10 cellular contexts compared by ENCODE assay signal in the genomic region with DNA sequence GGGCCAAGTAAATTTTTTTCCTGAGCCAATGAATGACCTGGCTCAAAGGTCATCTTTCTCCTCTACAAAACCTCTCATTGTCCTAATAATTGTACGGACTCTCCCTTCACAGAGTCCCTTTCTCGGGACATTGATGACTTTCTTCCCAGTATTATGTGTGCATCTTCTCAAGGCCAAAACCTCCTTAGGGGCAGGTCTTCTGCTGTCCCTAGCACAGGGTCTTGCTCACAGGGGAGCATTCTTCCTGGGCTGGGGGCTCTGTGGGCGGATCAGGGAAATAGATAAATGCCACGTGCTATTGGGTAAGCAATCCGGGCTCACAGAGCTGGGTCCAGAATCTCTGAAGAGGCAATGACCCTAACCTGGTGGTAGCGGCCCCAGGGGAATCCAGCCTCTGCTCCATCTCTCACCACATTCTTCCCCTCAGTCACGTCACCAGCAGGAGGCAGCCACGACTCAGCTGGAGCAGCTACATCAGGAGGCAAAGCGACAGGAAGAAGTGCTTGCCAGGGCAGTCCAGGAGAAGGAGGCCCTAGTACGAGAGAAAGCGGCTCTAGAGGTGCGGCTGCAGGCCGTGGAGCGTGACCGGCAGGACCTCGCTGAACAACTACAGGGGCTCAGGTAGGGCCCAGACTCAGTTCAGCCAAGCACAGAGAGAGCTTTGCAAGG. TPM values are rescaled to one million over a fixed set of nuclear protein-coding genes. Genes with fewer than 3 reads are reported as not detected.
DNase-seq lines count a peak whose midpoint lies in the region; ATAC-seq, FAIRE-seq and TF ChIP-seq lines count a peak whose summit lies in the region.
"Had no signal": no experiment of that assay in that cellular context is flagged by ENCODE, and none has a peak within 500 bp of the region (broad histone marks: within the 10 kb centered on the region; RNA-seq: fewer than 3 reads in every experiment).

No MANE protein-coding gene starts in this region.

- no peaks in the 10 kb centered on the region for H3K27me3 ChIP-seq in SU-DHL-6 (ENCODE audit: low read length)
- H3K27me3 ChIP-seq in foreskin keratinocyte, result no peaks in the 10 kb centered on the region

- H3F3A ChIP-seq in SU-DHL-6 (ENCODE audit: insufficient read depth), result peaks cover 5% of the 10 kb centered on the region; the same call in 1 of the 2 replicates

- H3K79me2 ChIP-seq in SU-DHL-6 (ENCODE audit: insufficient read depth, low read length), result no peaks in the 10 kb centered on the region; the same call in 1 of the 2 replicates

- H2AFZ ChIP-seq in SU-DHL-6 (ENCODE audit: low read depth, low read length, severe bottlenecking), result no peak overlapping the region

- peaks cover 2% of the 10 kb centered on the region; the same call in 1 of the 2 replicates for H3K36me3 ChIP-seq in SU-DHL-6 (ENCODE audit: low read length)

- peaks cover 10% of the 10 kb centered on the region; the same call in 2 of the 3 replicates for H3K9me3 ChIP-seq in A549
- no peaks in the 10 kb centered on the region for H3K9me3 ChIP-seq in SU-DHL-6 (ENCODE audit: insufficient read depth, low read length)
- H3K9me3 ChIP-seq: psoas muscle had no signal

- H3K4me2 ChIP-seq in A549 (no peak overlapping the region), SU-DHL-6 (ENCODE audit: low read depth, low read length, poor library complexity, severe bottlenecking) (no peak overlapping the region)

- H3K9me2 ChIP-seq in SU-DHL-6 (replicated peaks; ENCODE audit: insufficient read depth, low read length), result no peaks in the 10 kb centered on the region

- peak; percentile 47; a peak in 4 of 6 replicates for ATAC-seq in A549
- ATAC-seq in foreskin keratinocyte, result no peak
- no peak for ATAC-seq in HG03045 (IDR thresholded peaks at IDR 0.05; ENCODE audit: unreplicated experiment)
- ATAC-seq in HG03135 (IDR thresholded peaks at IDR 0.05; ENCODE audit: unreplicated experiment), result no peak
- ATAC-seq in GM18909 (IDR thresholded peaks at IDR 0.05; ENCODE audit: poor library complexity, unreplicated experiment), result no peak
- ATAC-seq: psoas muscle had no signal

- TF ChIP-seq RAD21 in A549 (conservative IDR thresholded peaks at IDR 0.05 in 1 of 2, IDR thresholded peaks at IDR 0.05 in 1 of 2), result peak in 1 of 2 experiments; percentile 23; a peak in 1 of 5 replicates

- TF ChIP-seq CTCF in A549 (IDR thresholded peaks at IDR 0.05) (no peak; the same call in 2 of the 3 replicates), GM12875 (IDR thresholded peaks at IDR 0.05; ENCODE audit: borderline replicate concordance, insufficient read depth, low read depth, low read length) (peak; percentile 62), SU-DHL-6 (IDR thresholded peaks at IDR 0.05; ENCODE audit: insufficient read depth, low read length, poor library complexity, severe bottlenecking) (peak; percentile 45), foreskin keratinocyte (conservative IDR thresholded peaks at IDR 0.05) (peak; percentile 31)

- no peak overlapping the region for H3K4me3 ChIP-seq in A549
- H3K4me3 ChIP-seq in GM12875 (ENCODE audit: low read depth, low read length), result no peak overlapping the region
- no peak overlapping the region for H3K4me3 ChIP-seq in SU-DHL-6 (ENCODE audit: insufficient read depth, low read length, poor library complexity, severe bottlenecking)
- H3K4me3 ChIP-seq: psoas muscle had no signal

- POLR2A ChIA-PET in A549 (lab: Yijun Ruan, JAX), result no interaction called here

- 95% methylated on average over 16 of the region's 16 CpGs for WGBS in A549 (ENCODE audit: missing lambda C conversion rate)

- TF ChIP-seq POLR2A in A549 (IDR thresholded peaks at IDR 0.05; ENCODE audit: low read length), result no peak

- no peaks in the 10 kb centered on the region for H4K20me1 ChIP-seq in SU-DHL-6 (ENCODE audit: low read depth, low read length)

- H3K4me1 ChIP-seq in A549 (no peaks in the 10 kb centered on the region), foreskin keratinocyte (no peaks in the 10 kb centered on the region)
- H3K4me1 ChIP-seq: psoas muscle had no signal

- DNase-seq in A549 (ENCODE audit: low read depth in 1 of 2, low spot score in 1 of 2) (peak in 1 of 2 experiments; percentile 26), foreskin keratinocyte (no peak), HPDE6-E6E7 (ENCODE audit: extremely low spot score) (no peak)
- DNase-seq: cortex of kidney, psoas muscle had no signal

- no peak for FAIRE-seq in A549 (lab: Jason Lieb, UNC)

- CTCF ChIA-PET in A549 (lab: Yijun Ruan, JAX), result interaction anchor here (1.1 to 3.5 kb wide), 4 partner anchors 12 to 382 kb away, joined by 3 to 31 read pairs (median 4); no protein-coding TSS in a partner anchor

- H3K27ac ChIP-seq in A549 (no peak overlapping the region), SU-DHL-6 (ENCODE audit: low read depth, low read length) (no peak overlapping the region), foreskin keratinocyte (no peak overlapping the region)
- H3K27ac ChIP-seq: psoas muscle had no signal

- no peak for TF ChIP-seq EP300 in A549 (IDR thresholded peaks at IDR 0.05)

- peak overlapping the region; percentile 7; the same call in 1 of the 2 replicates for H3K9ac ChIP-seq in SU-DHL-6 (ENCODE audit: low read length)

TF ChIP-seq in A549, 52 proteins besides CTCF, POLR2A, EP300 and RAD21 (continues in another document):
- TF ChIP-seq, protein P1, sequence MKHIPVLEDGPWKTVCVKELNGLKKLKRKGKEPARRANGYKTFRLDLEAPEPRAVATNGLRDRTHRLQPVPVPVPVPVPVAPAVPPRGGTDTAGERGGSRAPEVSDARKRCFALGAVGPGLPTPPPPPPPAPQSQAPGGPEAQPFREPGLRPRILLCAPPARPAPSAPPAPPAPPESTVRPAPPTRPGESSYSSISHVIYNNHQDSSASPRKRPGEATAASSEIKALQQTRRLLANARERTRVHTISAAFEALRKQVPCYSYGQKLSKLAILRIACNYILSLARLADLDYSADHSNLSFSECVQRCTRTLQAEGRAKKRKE (CRISPR knock-in tag; IDR thresholded peaks at IDR 0.05; ENCODE audit: low read depth), result no peak
- no peak for TF ChIP-seq CHD4 (IDR thresholded peaks at IDR 0.05; ENCODE audit: borderline replicate concordance)
- TF ChIP-seq, protein P2, sequence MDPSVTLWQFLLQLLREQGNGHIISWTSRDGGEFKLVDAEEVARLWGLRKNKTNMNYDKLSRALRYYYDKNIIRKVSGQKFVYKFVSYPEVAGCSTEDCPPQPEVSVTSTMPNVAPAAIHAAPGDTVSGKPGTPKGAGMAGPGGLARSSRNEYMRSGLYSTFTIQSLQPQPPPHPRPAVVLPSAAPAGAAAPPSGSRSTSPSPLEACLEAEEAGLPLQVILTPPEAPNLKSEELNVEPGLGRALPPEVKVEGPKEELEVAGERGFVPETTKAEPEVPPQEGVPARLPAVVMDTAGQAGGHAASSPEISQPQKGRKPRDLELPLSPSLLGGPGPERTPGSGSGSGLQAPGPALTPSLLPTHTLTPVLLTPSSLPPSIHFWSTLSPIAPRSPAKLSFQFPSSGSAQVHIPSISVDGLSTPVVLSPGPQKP (IDR thresholded peaks at IDR 0.05; ENCODE audit: low read depth, low read length), result no peak
- TF ChIP-seq JUN (IDR thresholded peaks at IDR 0.05), result no peak
- TF ChIP-seq, protein P3, sequence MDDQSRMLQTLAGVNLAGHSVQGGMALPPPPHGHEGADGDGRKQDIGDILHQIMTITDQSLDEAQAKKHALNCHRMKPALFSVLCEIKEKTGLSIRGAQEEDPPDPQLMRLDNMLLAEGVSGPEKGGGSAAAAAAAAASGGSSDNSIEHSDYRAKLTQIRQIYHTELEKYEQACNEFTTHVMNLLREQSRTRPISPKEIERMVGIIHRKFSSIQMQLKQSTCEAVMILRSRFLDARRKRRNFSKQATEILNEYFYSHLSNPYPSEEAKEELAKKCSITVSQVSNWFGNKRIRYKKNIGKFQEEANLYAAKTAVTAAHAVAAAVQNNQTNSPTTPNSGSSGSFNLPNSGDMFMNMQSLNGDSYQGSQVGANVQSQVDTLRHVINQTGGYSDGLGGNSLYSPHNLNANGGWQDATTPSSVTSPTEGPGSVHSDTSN (IDR thresholded peaks at IDR 0.05), result no peak
- no peak for TF ChIP-seq CEBPB (IDR thresholded peaks at IDR 0.05)
- TF ChIP-seq, protein P4, sequence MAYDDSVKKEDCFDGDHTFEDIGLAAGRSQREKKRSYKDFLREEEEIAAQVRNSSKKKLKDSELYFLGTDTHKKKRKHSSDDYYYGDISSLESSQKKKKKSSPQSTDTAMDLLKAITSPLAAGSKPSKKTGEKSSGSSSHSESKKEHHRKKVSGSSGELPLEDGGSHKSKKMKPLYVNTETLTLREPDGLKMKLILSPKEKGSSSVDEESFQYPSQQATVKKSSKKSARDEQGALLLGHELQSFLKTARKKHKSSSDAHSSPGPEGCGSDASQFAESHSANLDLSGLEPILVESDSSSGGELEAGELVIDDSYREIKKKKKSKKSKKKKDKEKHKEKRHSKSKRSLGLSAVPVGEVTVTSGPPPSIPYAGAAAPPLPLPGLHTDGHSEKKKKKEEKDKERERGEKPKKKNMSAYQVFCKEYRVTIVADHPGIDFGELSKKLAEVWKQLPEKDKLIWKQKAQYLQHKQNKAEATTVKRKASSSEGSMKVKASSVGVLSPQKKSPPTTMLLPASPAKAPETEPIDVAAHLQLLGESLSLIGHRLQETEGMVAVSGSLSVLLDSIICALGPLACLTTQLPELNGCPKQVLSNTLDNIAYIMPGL (CRISPR knock-in tag; IDR thresholded peaks at IDR 0.05; ENCODE audit: borderline replicate concordance), result no peak
- no peak for TF ChIP-seq GATA3 (IDR thresholded peaks at IDR 0.05; ENCODE audit: borderline replicate concordance)

RNA-seq across cellular contexts. Expression of a gene that starts 23.5 kb away (rescaled TPM):
- polyA plus RNA-seq in A549 (2011; rRNA removed) (13.8 and 16.2 TPM in 2 replicates), A549 (2017; fragmentation: RNase III; extraction: RNeasy Plus Mini Kit Qiagen cat#74134 plus additional on column Dnase treatment) (19.6 to 20.7 TPM (median 20.5 TPM) in 3 replicates), foreskin keratinocyte (9.9 and 12.1 TPM in 2 replicates)
- polyA plus RNA-seq in A549 (2012; cell fraction: cytosol; rRNA removed), result 7.9 and 8.4 TPM in 2 replicates
- polyA plus RNA-seq in A549 (2012; cell fraction: nucleus; rRNA removed), result 14.2 and 19.2 TPM in 2 replicates
- 9.3 and 16.4 TPM in 2 replicates for polyA minus RNA-seq in A549 (2011; rRNA and poly(A)+ RNA removed)
- 30.6 and 36.1 TPM in 2 replicates for total RNA-seq in foreskin keratinocyte

RNA-seq across cellular contexts. Expression of a gene that starts 40.9 kb away (rescaled TPM):
- polyA plus RNA-seq in A549 (2011; rRNA removed) (not detected in 2 replicates), A549 (2017; fragmentation: RNase III; extraction: RNeasy Plus Mini Kit Qiagen cat#74134 plus additional on column Dnase treatment) (not detected in 3 replicates), foreskin keratinocyte (0.25 and 0.45 TPM in 2 replicates)
- not detected in 2 replicates for polyA plus RNA-seq in A549 (2012; cell fraction: cytosol; rRNA removed)
- not detected in 2 replicates for polyA plus RNA-seq in A549 (2012; cell fraction: nucleus; rRNA removed)
- polyA minus RNA-seq in A549 (2011; rRNA and poly(A)+ RNA removed), result not detected in 2 replicates
- 0.27 and 0.60 TPM in 2 replicates for total RNA-seq in foreskin keratinocyte

RNA-seq across cellular contexts. Expression of a gene that starts 50.5 kb away (rescaled TPM):
- polyA plus RNA-seq in A549 (2011; rRNA removed) (not detected in 2 replicates), A549 (2017; fragmentation: RNase III; extraction: RNeasy Plus Mini Kit Qiagen cat#74134 plus additional on column Dnase treatment) (not detected in 3 replicates), foreskin keratinocyte (not detected in 2 replicates)
- polyA plus RNA-seq in A549 (2012; cell fraction: cytosol; rRNA removed), result not detected in 2 replicates
- polyA plus RNA-seq in A549 (2012; cell fraction: nucleus; rRNA removed), result not detected in 2 replicates
- not detected in 2 replicates for polyA minus RNA-seq in A549 (2011; rRNA and poly(A)+ RNA removed)
- total RNA-seq in foreskin keratinocyte, result not detected in 2 replicates
- total RNA-seq: psoas muscle had no signal
- polyA plus RNA-seq: psoas muscle had no signal

Comparison
In these comparisons a context has a peak if more than half of its experiments do, and no peak if none do; other contexts are left out.
1. ATAC-seq: peak in A549 (2 of 2); none in foreskin keratinocyte (single experiment), HG03045 (single experiment), HG03135 (single experiment) and GM18909 (single experiment).